ENCODE assay signal across 17 cellular contexts in the genomic region with DNA sequence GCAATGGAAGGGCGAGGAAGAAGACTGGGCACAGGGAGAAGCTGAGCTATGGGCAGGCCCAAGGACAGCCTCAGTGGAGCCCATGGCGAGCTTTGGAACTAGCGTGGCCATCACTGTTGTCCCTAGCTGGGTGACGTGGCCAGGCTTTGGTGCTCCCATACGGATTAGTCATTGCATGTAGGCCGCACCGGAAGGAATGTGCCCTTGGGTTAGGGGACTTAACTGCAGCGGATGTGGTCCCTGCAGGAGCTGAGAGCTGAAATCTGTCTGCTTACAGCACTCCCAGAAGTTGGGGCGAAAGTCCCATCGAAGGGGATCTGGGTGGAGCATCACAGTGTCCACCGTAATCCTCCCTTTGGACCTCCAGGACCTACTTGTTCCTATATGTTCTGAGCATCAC.
"Had no signal": no experiment of that assay in that cellular context is flagged by ENCODE, and none has a peak within 500 bp of the region (broad histone marks: within the 10 kb centered on the region; RNA-seq: fewer than 3 reads in every experiment).

No MANE protein-coding gene starts in this region.

- H3K27ac ChIP-seq: brain microvascular endothelial cell, foreskin keratinocyte, lower lobe of right lung, psoas muscle, sigmoid colon, spleen, thoracic aorta had no signal

- ATAC-seq: activated CD8-positive, alpha-beta T cell treated with anti-CD3 and anti-CD28 coated beads for 36 hours; foreskin keratinocyte; lower lobe of right lung; psoas muscle had no signal

- H3K27ac Mint-ChIP-seq: activated CD8-positive, alpha-beta T cell treated with anti-CD3 and anti-CD28 coated beads for 36 hours; immature natural killer cell; mesothelial cell of epicardium had no signal

- H3K27me3 Mint-ChIP-seq: activated CD8-positive, alpha-beta T cell treated with anti-CD3 and anti-CD28 coated beads for 36 hours; central memory CD8-positive, alpha-beta T cell had no signal

- H3K27me3 ChIP-seq: brain microvascular endothelial cell, foreskin keratinocyte, sigmoid colon, spleen had no signal

- H3K4me3 ChIP-seq: lower lobe of right lung, psoas muscle, sigmoid colon, spleen, thoracic aorta had no signal

- DNase-seq: activated CD4-positive, alpha-beta T cell treated with anti-CD3 and anti-CD28 coated beads for 1 hour; activated CD8-positive, alpha-beta T cell treated with anti-CD3 and anti-CD28 coated beads for 36 hours; activated naive CD4-positive, alpha-beta T cell; anterior cingulate cortex; brain microvascular endothelial cell; cortex of kidney; effector memory CD4-positive, alpha-beta T cell; foreskin keratinocyte; immature natural killer cell; lower lobe of right lung; psoas muscle; sigmoid colon; stimulated activated CD4-positive, alpha-beta T cell treated with anti-CD3 and anti-CD28 coated beads, Interleukin-1b, Interleukin-23, amount 100 ng/mL, for 48 hours had no signal

- H3K9me3 Mint-ChIP-seq: activated CD8-positive, alpha-beta T cell treated with anti-CD3 and anti-CD28 coated beads for 36 hours; central memory CD8-positive, alpha-beta T cell; immature natural killer cell; mesothelial cell of epicardium had no signal

- H3K36me3 Mint-ChIP-seq: immature natural killer cell, mesothelial cell of epicardium had no signal

- H3K4me3 Mint-ChIP-seq: activated CD8-positive, alpha-beta T cell treated with anti-CD3 and anti-CD28 coated beads for 36 hours; central memory CD8-positive, alpha-beta T cell; immature natural killer cell; mesothelial cell of epicardium had no signal

- H3K4me1 ChIP-seq: foreskin keratinocyte, lower lobe of right lung, psoas muscle, sigmoid colon, spleen had no signal

- H3K4me1 Mint-ChIP-seq: central memory CD8-positive, alpha-beta T cell; immature natural killer cell; mesothelial cell of epicardium had no signal

- H3K36me3 ChIP-seq: brain microvascular endothelial cell, lower lobe of right lung, sigmoid colon, spleen, thoracic aorta had no signal

- H3K9me3 ChIP-seq: lower lobe of right lung, psoas muscle, sigmoid colon, spleen, thoracic aorta had no signal
